Comparison of ENCODE assay signal across 23 cellular contexts in genomic region chr5:127038550-127038949, GRCh38.
"Had no signal": no experiment of that assay in that cellular context is flagged by ENCODE, and none has a peak within 500 bp of the region (broad histone marks: within the 10 kb centered on the region; RNA-seq: fewer than 3 reads in every experiment).

No MANE protein-coding gene starts in this region.

- H3K36me3 Mint-ChIP-seq: activated CD8-positive, alpha-beta memory T cell treated with anti-CD3 and anti-CD28 coated beads, Interleukin-2, amount 10 ng/mL, durations not matched to agents 7 days and 5 days; neural progenitor cell; stimulated activated effector memory CD8-positive, alpha-beta T cell treated with anti-CD3 and anti-CD28 coated beads, Interleukin-12 subunit alpha, Interleukin-12 subunit beta, amount 100 ng/mL, for 72 hours had no signal

- ATAC-seq: activated CD8-positive, alpha-beta memory T cell treated with anti-CD3 and anti-CD28 coated beads, Interleukin-2, amount 10 ng/mL, durations not matched to agents 7 days and 5 days; activated CD8-positive, alpha-beta T cell treated with anti-CD3 and anti-CD28 coated beads for 36 hours; activated naive CD8-positive, alpha-beta T cell treated with anti-CD3 and anti-CD28 coated beads, Interleukin-2, amount 50 U/mL, for 24 hours; body of pancreas; gastrocnemius medialis; lower lobe of right lung; naive thymus-derived CD4-positive, alpha-beta T cell; stimulated activated effector memory CD8-positive, alpha-beta T cell treated with anti-CD3 and anti-CD28 coated beads, Interleukin-12 subunit alpha, Interleukin-12 subunit beta, amount 100 ng/mL, for 72 hours had no signal

- H3K9me3 ChIP-seq: body of pancreas, esophagus squamous epithelium, gastrocnemius medialis, lower lobe of right lung, SK-N-SH had no signal

- DNase-seq: activated CD4-positive, alpha-beta T cell treated with anti-CD3 and anti-CD28 coated beads, Interleukin-2, amount 10 ng/mL, durations not matched to agents 7 days and 5 days; activated CD4-positive, CD25-positive, alpha-beta regulatory T cell treated with anti-CD3 and anti-CD28 coated beads, Interleukin-2, amount 50 U/mL, for 72 hours; activated CD8-positive, alpha-beta memory T cell treated with anti-CD3 and anti-CD28 coated beads, Interleukin-2, amount 10 ng/mL, durations not matched to agents 7 days and 5 days; activated CD8-positive, alpha-beta T cell treated with anti-CD3 and anti-CD28 coated beads for 36 hours; activated effector memory CD4-positive, alpha-beta T cell treated with anti-CD3 and anti-CD28 coated beads, Interleukin-2, amount 50 U/mL, for 16 hours; activated naive CD4-positive, alpha-beta T cell treated with anti-CD3 and anti-CD28 coated beads, Interleukin-2, amount 50 U/mL, for 16 hours; activated naive CD8-positive, alpha-beta T cell treated with anti-CD3 and anti-CD28 coated beads, Interleukin-2, amount 50 U/mL, for 24 hours; activated T-cell treated with anti-CD3 and anti-CD28 coated beads for 4 hours; body of pancreas; dorsolateral prefrontal cortex; esophagus squamous epithelium; gastrocnemius medialis; lower lobe of right lung; naive thymus-derived CD4-positive, alpha-beta T cell; retina; SK-N-SH; stimulated activated CD4-positive, alpha-beta T cell treated with anti-CD3 and anti-CD28 coated beads, Interleukin-2, amount 100 ng/mL, for 24 hours; trophoblast cell had no signal

- H3K27me3 ChIP-seq: body of pancreas, gastrocnemius medialis had no signal

- H3K4me3 Mint-ChIP-seq: activated CD4-positive, alpha-beta T cell treated with anti-CD3 and anti-CD28 coated beads, Interleukin-2, amount 10 ng/mL, durations not matched to agents 7 days and 5 days; activated CD8-positive, alpha-beta memory T cell treated with anti-CD3 and anti-CD28 coated beads, Interleukin-2, amount 10 ng/mL, durations not matched to agents 7 days and 5 days; activated CD8-positive, alpha-beta T cell treated with anti-CD3 and anti-CD28 coated beads for 36 hours; activated naive CD8-positive, alpha-beta T cell treated with anti-CD3 and anti-CD28 coated beads, Interleukin-2, amount 50 U/mL, for 24 hours; naive thymus-derived CD4-positive, alpha-beta T cell; neural progenitor cell; stimulated activated effector memory CD8-positive, alpha-beta T cell treated with anti-CD3 and anti-CD28 coated beads, Interleukin-12 subunit alpha, Interleukin-12 subunit beta, amount 100 ng/mL, for 72 hours had no signal

- H3K4me3 ChIP-seq: body of pancreas, cardiac muscle cell, dorsolateral prefrontal cortex, esophagus squamous epithelium, gastrocnemius medialis, lower lobe of right lung, neural progenitor cell had no signal

- FAIRE-seq: islet of Langerhans had no signal

- H3K36me3 ChIP-seq: cardiac muscle cell, esophagus squamous epithelium, gastrocnemius medialis, lower lobe of right lung, neural progenitor cell had no signal

- H3K27ac Mint-ChIP-seq: activated CD4-positive, alpha-beta T cell treated with anti-CD3 and anti-CD28 coated beads, Interleukin-2, amount 10 ng/mL, durations not matched to agents 7 days and 5 days; activated CD8-positive, alpha-beta memory T cell treated with anti-CD3 and anti-CD28 coated beads, Interleukin-2, amount 10 ng/mL, durations not matched to agents 7 days and 5 days; activated CD8-positive, alpha-beta T cell treated with anti-CD3 and anti-CD28 coated beads for 36 hours; activated naive CD8-positive, alpha-beta T cell treated with anti-CD3 and anti-CD28 coated beads, Interleukin-2, amount 50 U/mL, for 24 hours; naive thymus-derived CD4-positive, alpha-beta T cell; neural progenitor cell; progenitor cell of endocrine pancreas; stimulated activated effector memory CD8-positive, alpha-beta T cell treated with anti-CD3 and anti-CD28 coated beads, Interleukin-12 subunit alpha, Interleukin-12 subunit beta, amount 100 ng/mL, for 72 hours had no signal

- H3K27me3 Mint-ChIP-seq: activated CD8-positive, alpha-beta T cell treated with anti-CD3 and anti-CD28 coated beads for 36 hours; activated naive CD8-positive, alpha-beta T cell treated with anti-CD3 and anti-CD28 coated beads, Interleukin-2, amount 50 U/mL, for 24 hours had no signal

- H3K4me1 Mint-ChIP-seq: activated CD4-positive, alpha-beta T cell treated with anti-CD3 and anti-CD28 coated beads, Interleukin-2, amount 10 ng/mL, durations not matched to agents 7 days and 5 days; activated naive CD8-positive, alpha-beta T cell treated with anti-CD3 and anti-CD28 coated beads, Interleukin-2, amount 50 U/mL, for 24 hours; stimulated activated effector memory CD8-positive, alpha-beta T cell treated with anti-CD3 and anti-CD28 coated beads, Interleukin-12 subunit alpha, Interleukin-12 subunit beta, amount 100 ng/mL, for 72 hours had no signal

- H3K27ac ChIP-seq: body of pancreas, cardiac muscle cell, dorsolateral prefrontal cortex, esophagus squamous epithelium, gastrocnemius medialis, lower lobe of right lung, neural progenitor cell had no signal

- H3K9me3 Mint-ChIP-seq: activated CD4-positive, alpha-beta T cell treated with anti-CD3 and anti-CD28 coated beads, Interleukin-2, amount 10 ng/mL, durations not matched to agents 7 days and 5 days; activated CD8-positive, alpha-beta T cell treated with anti-CD3 and anti-CD28 coated beads for 36 hours; activated naive CD8-positive, alpha-beta T cell treated with anti-CD3 and anti-CD28 coated beads, Interleukin-2, amount 50 U/mL, for 24 hours; naive thymus-derived CD4-positive, alpha-beta T cell; neural progenitor cell; stimulated activated effector memory CD8-positive, alpha-beta T cell treated with anti-CD3 and anti-CD28 coated beads, Interleukin-12 subunit alpha, Interleukin-12 subunit beta, amount 100 ng/mL, for 72 hours had no signal
